In genomic region chr9:127966416-127967150, GRCh38 we compare ENCODE assay signal across 1 cellular context.
TF ChIP-seq lines count a peak whose summit lies in the region.

No MANE protein-coding gene starts in this region.

TF ChIP-seq in endothelial cell of umbilical vein, 7 proteins besides CTCF, POLR2A, EP300 and RAD21 (continued from another document):
- TF ChIP-seq EZH2 (IDR thresholded peaks at IDR 0.05; ENCODE audit: borderline replicate concordance, low read depth, low read length, severe bottlenecking) (no peak), MYC (IDR thresholded peaks at IDR 0.05; ENCODE audit: low read depth, low read length) (no peak), FOS (IDR thresholded peaks at IDR 0.05; ENCODE audit: borderline replicate concordance, insufficient read depth, low read length) (no peak), JUN (IDR thresholded peaks at IDR 0.05; ENCODE audit: borderline replicate concordance, insufficient read depth, insufficient read length, low read depth) (no peak), GATA2 (IDR thresholded peaks at IDR 0.05; ENCODE audit: insufficient read depth, insufficient read length, low read depth, low read length) (no peak), MAX (IDR thresholded peaks at IDR 0.05; ENCODE audit: insufficient read depth, insufficient read length) (no peak)
